Comparison of ENCODE assay signal across 10 cellular contexts in the genomic region with DNA sequence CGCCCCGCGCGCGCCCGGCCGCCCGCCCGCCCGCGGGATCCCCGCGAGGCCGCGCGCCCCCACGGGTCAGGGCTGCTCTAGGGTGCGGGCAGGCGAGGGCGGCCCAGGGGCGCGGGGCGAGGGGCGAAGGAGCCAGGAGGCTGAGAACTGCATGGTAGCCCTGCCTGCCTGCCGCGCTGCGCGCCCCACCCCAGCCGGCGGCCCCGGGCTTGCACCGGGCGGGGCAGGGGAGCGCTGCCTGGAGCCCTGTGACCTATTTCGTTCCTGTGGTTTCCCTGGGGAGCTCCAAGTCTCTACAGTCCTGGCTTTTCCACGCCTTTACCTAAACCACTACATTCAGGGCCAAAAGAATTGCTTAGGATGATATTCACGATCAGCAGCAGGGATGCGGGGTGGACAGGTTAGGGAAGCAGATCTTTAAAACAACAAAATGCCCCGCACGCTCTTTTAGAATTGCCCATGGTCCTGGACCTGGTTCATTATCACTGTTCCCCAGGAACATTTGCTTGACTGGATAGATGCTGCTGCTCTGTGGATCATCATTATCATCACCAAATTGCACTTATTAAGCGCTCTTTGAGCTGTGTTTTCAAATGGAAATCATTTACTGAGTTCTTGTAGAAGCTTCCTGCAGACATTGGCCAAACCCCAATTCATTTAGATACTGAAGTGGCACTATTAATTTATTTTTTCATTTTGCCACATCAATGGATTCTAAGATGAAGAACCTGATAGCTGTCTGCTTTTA. TPM values are rescaled to one million over a fixed set of nuclear protein-coding genes. Genes with fewer than 3 reads are reported as not detected.
DNase-seq lines count a peak whose midpoint lies in the region; ATAC-seq, FAIRE-seq and TF ChIP-seq lines count a peak whose summit lies in the region.
"Had no signal": no experiment of that assay in that cellular context is flagged by ENCODE, and none has a peak within 500 bp of the region (broad histone marks: within the 10 kb centered on the region; RNA-seq: fewer than 3 reads in every experiment).

No MANE protein-coding gene starts in this region.

- H3K36me3 Mint-ChIP-seq in activated naive CD8-positive, alpha-beta T cell treated with anti-CD3 and anti-CD28 coated beads for 36 hours = no peaks in the 10 kb centered on the region

- no peaks in the 10 kb centered on the region for H3F3A ChIP-seq in PC-9 (ENCODE audit: insufficient read depth, low read depth)

- peaks cover 3% of the 10 kb centered on the region for H3K4me1 Mint-ChIP-seq in activated naive CD8-positive, alpha-beta T cell treated with anti-CD3 and anti-CD28 coated beads for 36 hours

- H4K20me1 ChIP-seq in PC-9 (ENCODE audit: insufficient read depth) = no peaks in the 10 kb centered on the region

- no peak overlapping the region for H3K4me2 ChIP-seq in PC-9

- H3K27ac ChIP-seq in heart left ventricle (no peak overlapping the region), upper lobe of left lung (no peak overlapping the region), PC-9 (no peak overlapping the region)

- no peak for FAIRE-seq in HTR-8/SVneo (lab: Jason Lieb, UNC)

- H3K9me3 ChIP-seq in heart left ventricle (no peaks in the 10 kb centered on the region), upper lobe of left lung (no peaks in the 10 kb centered on the region), PC-9 (ENCODE audit: insufficient read depth, low read depth) (no peaks in the 10 kb centered on the region)

- H3K36me3 ChIP-seq in heart left ventricle (no peaks in the 10 kb centered on the region), upper lobe of left lung (no peaks in the 10 kb centered on the region), PC-9 (ENCODE audit: low read depth) (no peaks in the 10 kb centered on the region)

- 8 to 26% (median 16%) methylated on average over 12 to 40 of the region's 41 CpGs for WGBS in heart left ventricle, 4 donors
- WGBS in upper lobe of left lung, 2 donors = 18 to 68% methylated on average over 5 to 21 of the region's 41 CpGs

- TF ChIP-seq POLR2A in heart left ventricle (IDR thresholded peaks at IDR 0.05) (no peak), upper lobe of left lung (IDR thresholded peaks at IDR 0.05) (no peak)

- H3K4me3 Mint-ChIP-seq in activated naive CD8-positive, alpha-beta T cell treated with anti-CD3 and anti-CD28 coated beads for 36 hours = peak overlapping the region; percentile 49
- H3K4me3 Mint-ChIP-seq: activated CD4-positive, alpha-beta memory T cell treated with anti-CD3 and anti-CD28 coated beads, Interleukin-2, amount 10 ng/mL, durations not matched to agents 7 days and 5 days had no signal

- CTCF ChIA-PET in PC-9 (lab: Charles Lee) = no interaction called here

- H3K9me2 ChIP-seq in PC-9 (ENCODE audit: insufficient read depth) = no peaks in the 10 kb centered on the region

- POLR2A ChIA-PET in PC-9 (lab: Charles Lee; ENCODE audit: unreplicated experiment) = no interaction called here

- peaks cover 56% of the 10 kb centered on the region for H3K27me3 Mint-ChIP-seq in activated naive CD8-positive, alpha-beta T cell treated with anti-CD3 and anti-CD28 coated beads for 36 hours

- H3K27me3 ChIP-seq in heart left ventricle (peaks cover 0 to 86% (median 39%) of the 10 kb centered on the region in 9 donors), upper lobe of left lung (peaks cover 0 to 19% (median 11%) of the 10 kb centered on the region in 4 donors), PC-9 (ENCODE audit: insufficient read depth, low read depth) (peaks cover 75% of the 10 kb centered on the region)

- no peak overlapping the region for H3K27ac Mint-ChIP-seq in activated naive CD8-positive, alpha-beta T cell treated with anti-CD3 and anti-CD28 coated beads for 36 hours
- H3K27ac Mint-ChIP-seq: activated CD4-positive, alpha-beta memory T cell treated with anti-CD3 and anti-CD28 coated beads, Interleukin-2, amount 10 ng/mL, durations not matched to agents 7 days and 5 days had no signal

- intact Hi-C loops in heart left ventricle (cut with DNase I) = no loop called here
- intact Hi-C loops in left cardiac atrium (cut with DNase I) = no loop called here
- intact Hi-C loops in PC-9 (cut with micrococcal nuclease; ENCODE audit: unreplicated experiment) = no loop called here

- TF ChIP-seq CTCF in heart left ventricle (IDR thresholded peaks at IDR 0.05) (no peak), upper lobe of left lung (IDR thresholded peaks at IDR 0.05) (no peak), PC-9 (conservative IDR thresholded peaks at IDR 0.05) (no peak)

- H3K4me3 ChIP-seq in heart left ventricle (peak overlapping the region in 10 of 12 donors; percentile 26 to 58 (median 44)), upper lobe of left lung (peak overlapping the region in 3 of 4 donors; percentile 26 to 44 (median 44)), PC-9 (no peak overlapping the region)

- ATAC-seq in heart left ventricle (peak in 2 of 4 donors; percentile 42 to 68), left cardiac atrium (no peak), upper lobe of left lung (ENCODE audit: low FRiP score in 2 of 2) (peak in 1 of 2 donors; percentile 21)

- no TSS peak for BruUV-seq in PC-9 (replicated peaks; lab: Mats Ljungman, UMichigan)

- H3K79me2 ChIP-seq in PC-9 (ENCODE audit: low read depth) = no peaks in the 10 kb centered on the region

- peaks cover 0 to 17% (median 7%) of the 10 kb centered on the region in 12 donors for H3K4me1 ChIP-seq in heart left ventricle
- H3K4me1 ChIP-seq in upper lobe of left lung = peaks cover 7 to 13% (median 10%) of the 10 kb centered on the region in 4 donors
- H3K4me1 ChIP-seq in PC-9 (replicated peaks; ENCODE audit: insufficient read depth) = no peaks in the 10 kb centered on the region

- H3K9me3 Mint-ChIP-seq in activated naive CD8-positive, alpha-beta T cell treated with anti-CD3 and anti-CD28 coated beads for 36 hours = no peaks in the 10 kb centered on the region
- H3K9me3 Mint-ChIP-seq: activated CD4-positive, alpha-beta memory T cell treated with anti-CD3 and anti-CD28 coated beads, Interleukin-2, amount 10 ng/mL, durations not matched to agents 7 days and 5 days had no signal

- DNase-seq in heart left ventricle (no peak), left cardiac atrium (no peak), iPS-NIHi7 (ENCODE audit: extremely low spot score) (peak; percentile 49), upper lobe of left lung (peak in 1 of 2 donors; percentile 66), HTR-8/SVneo (ENCODE audit: insufficient read length, low spot score) (no peak), T-helper 2 cell (no peak), PC-9 (no peak)
- DNase-seq in activated naive CD8-positive, alpha-beta T cell treated with anti-CD3 and anti-CD28 coated beads for 36 hours = no peak
- DNase-seq: activated CD4-positive, alpha-beta memory T cell treated with anti-CD3 and anti-CD28 coated beads, Interleukin-2, amount 10 ng/mL, durations not matched to agents 7 days and 5 days; cerebellar nuclear complex had no signal

- H2AFZ ChIP-seq in PC-9 = no peak overlapping the region

- TF ChIP-seq EP300 in upper lobe of left lung (IDR thresholded peaks at IDR 0.05) = no peak

RNA-seq across cellular contexts. Expression of a gene that starts 0.4 kb away (rescaled TPM):
- under 1 TPM in 5 of 9 donors, not detected in 4; 0.14 to 0.20 (median 0.16) TPM for total RNA-seq in heart left ventricle
- under 1 TPM; 0.01 to 0.08 TPM for polyA plus RNA-seq in heart left ventricle
- under 1 TPM; 0.08 to 0.18 TPM for total RNA-seq in left cardiac atrium
- total RNA-seq in activated naive CD8-positive, alpha-beta T cell treated with anti-CD3 and anti-CD28 coated beads for 36 hours = not detected
- not detected for total RNA-seq in upper lobe of left lung
- not detected in 2 replicates for total RNA-seq in PC-9 (2021)
- total RNA-seq: activated CD4-positive, alpha-beta memory T cell treated with anti-CD3 and anti-CD28 coated beads, Interleukin-2, amount 10 ng/mL, durations not matched to agents 7 days and 5 days had no signal
